In genomic region chr1:9538669-9539164, GRCh38 we compare ENCODE assay signal across 8 cellular contexts. TPM values are rescaled to one million over a fixed set of nuclear protein-coding genes. Genes with fewer than 3 reads are reported as not detected.
DNase-seq lines count a peak whose midpoint lies in the region; ATAC-seq and TF ChIP-seq lines count a peak whose summit lies in the region.

No MANE protein-coding gene starts in this region.

- peaks cover 4% of the 10 kb centered on the region for H3K9me3 Mint-ChIP-seq in T-helper 2 cell treated with Interferon-gamma antibody and Interleukin-4, amounts not matched to agents 5 μg/mL and 100 μg/mL, for 36 hours
- no peaks in the 10 kb centered on the region for H3K9me3 Mint-ChIP-seq in activated naive CD8-positive, alpha-beta T cell treated with anti-CD3 and anti-CD28 coated beads for 36 hours

- no peaks in the 10 kb centered on the region for H3K27me3 Mint-ChIP-seq in T-helper 2 cell treated with Interferon-gamma antibody and Interleukin-4, amounts not matched to agents 5 μg/mL and 100 μg/mL, for 36 hours (ENCODE audit: low read depth)
- no peaks in the 10 kb centered on the region for H3K27me3 Mint-ChIP-seq in activated naive CD8-positive, alpha-beta T cell treated with anti-CD3 and anti-CD28 coated beads for 36 hours

- H3K4me3 Mint-ChIP-seq in T-helper 2 cell treated with Interferon-gamma antibody and Interleukin-4, amounts not matched to agents 5 μg/mL and 100 μg/mL, for 36 hours, result peak overlapping the region; percentile 73
- H3K4me3 Mint-ChIP-seq in activated naive CD8-positive, alpha-beta T cell treated with anti-CD3 and anti-CD28 coated beads for 36 hours, result peak overlapping the region; percentile 64

- TF ChIP-seq POLR2A in right lobe of liver (IDR thresholded peaks at IDR 0.05) (no peak), suprapubic skin (IDR thresholded peaks at IDR 0.05) (no peak)

- TF ChIP-seq EP300 in suprapubic skin (IDR thresholded peaks at IDR 0.05), result no peak

- H3K4me3 ChIP-seq in right lobe of liver (peak overlapping the region; percentile 1 to 41 (median 38)), suprapubic skin (peak overlapping the region; percentile 80)

- no peaks in the 10 kb centered on the region for H3K36me3 ChIP-seq in right lobe of liver
- no peaks in the 10 kb centered on the region for H3K36me3 ChIP-seq in suprapubic skin

- H3K4me1 Mint-ChIP-seq in T-helper 2 cell treated with Interferon-gamma antibody and Interleukin-4, amounts not matched to agents 5 μg/mL and 100 μg/mL, for 36 hours (ENCODE audit: low read depth), result peaks cover 31% of the 10 kb centered on the region
- peaks cover 29% of the 10 kb centered on the region for H3K4me1 Mint-ChIP-seq in activated naive CD8-positive, alpha-beta T cell treated with anti-CD3 and anti-CD28 coated beads for 36 hours

- ATAC-seq in right lobe of liver, result peak in 1 of 4 donors; percentile 0
- ATAC-seq in GM21360 (IDR thresholded peaks at IDR 0.05; ENCODE audit: unreplicated experiment), result no peak

- DNase-seq in T-helper 2 cell treated with Interferon-gamma antibody and Interleukin-4, amounts not matched to agents 5 μg/mL and 100 μg/mL, for 36 hours (ENCODE audit: low spot score), result no peak
- no peak for DNase-seq in T-helper 2 cell
- DNase-seq in activated naive CD8-positive, alpha-beta T cell treated with anti-CD3 and anti-CD28 coated beads for 36 hours, result no peak
- peak in 2 of 3 donors; percentile 35 to 59 for DNase-seq in right lobe of liver
- no peak for DNase-seq in suprapubic skin (ENCODE audit: low spot score in 2 of 2)
- DNase-seq in UCSD-AML1 (lab: John Stamatoyannopoulos, UW; ENCODE audit: unreplicated experiment), result no peak
- DNase-seq in AML-193 (lab: John Stamatoyannopoulos, UW), result no peak

- peak overlapping the region; percentile 54 to 86 (median 82) for H3K27ac ChIP-seq in right lobe of liver
- peak overlapping the region; percentile 93 for H3K27ac ChIP-seq in suprapubic skin

- TF ChIP-seq CTCF in right lobe of liver (IDR thresholded peaks at IDR 0.05) (no peak), suprapubic skin (IDR thresholded peaks at IDR 0.05) (no peak)

- no peaks in the 10 kb centered on the region for H3K9me3 ChIP-seq in right lobe of liver
- H3K9me3 ChIP-seq in suprapubic skin, result no peaks in the 10 kb centered on the region

- H3K27me3 ChIP-seq in right lobe of liver (no peaks in the 10 kb centered on the region), suprapubic skin (no peaks in the 10 kb centered on the region)

- peaks cover 7% of the 10 kb centered on the region for H3K36me3 Mint-ChIP-seq in T-helper 2 cell treated with Interferon-gamma antibody and Interleukin-4, amounts not matched to agents 5 μg/mL and 100 μg/mL, for 36 hours (ENCODE audit: low read depth)
- peaks cover 15% of the 10 kb centered on the region for H3K36me3 Mint-ChIP-seq in activated naive CD8-positive, alpha-beta T cell treated with anti-CD3 and anti-CD28 coated beads for 36 hours

- WGBS in right lobe of liver (ENCODE audit: insufficient coverage, low coverage, low lambda C conversion rate, missing lambda C conversion rate), result 42% methylated on average over 12 of the region's 23 CpGs
- WGBS in suprapubic skin, result 85% methylated on average over 23 of the region's 23 CpGs

- peak overlapping the region; percentile 87 for H3K27ac Mint-ChIP-seq in T-helper 2 cell treated with Interferon-gamma antibody and Interleukin-4, amounts not matched to agents 5 μg/mL and 100 μg/mL, for 36 hours
- H3K27ac Mint-ChIP-seq in activated naive CD8-positive, alpha-beta T cell treated with anti-CD3 and anti-CD28 coated beads for 36 hours, result peak overlapping the region; percentile 79

- H3K4me1 ChIP-seq in right lobe of liver (peaks cover 0 to 45% (median 17%) of the 10 kb centered on the region in 4 donors), suprapubic skin (peaks cover 41% of the 10 kb centered on the region)

- intact Hi-C loops in right lobe of liver (cut with DNase I), result no loop called here

RNA-seq across cellular contexts. Expression of gene SLC25A33, which starts 0.5 kb away (rescaled TPM):
- 10 to 100 TPM; 11.1 to 13.2 TPM for total RNA-seq in activated naive CD8-positive, alpha-beta T cell treated with anti-CD3 and anti-CD28 coated beads for 36 hours
- total RNA-seq in right lobe of liver (10 to 100 TPM in 3 of 6 experiments, 1 to 10 TPM in 3; 3.5 to 26.5 (median 8.2) TPM), suprapubic skin (1 to 10 TPM; 2.3 to 9.7 (median 5.3) TPM)

RNA-seq across cellular contexts. Expression of gene TMEM201, which starts 50.0 kb away (rescaled TPM):
- total RNA-seq in activated naive CD8-positive, alpha-beta T cell treated with anti-CD3 and anti-CD28 coated beads for 36 hours, result 10 to 100 TPM; 31.6 to 32.2 TPM
- total RNA-seq in right lobe of liver (1 to 10 TPM; 1.6 to 5.8 (median 3.0) TPM), suprapubic skin (10 to 100 TPM; 11.6 to 14.6 (median 11.9) TPM)

Comparison
In these comparisons a context has a peak if more than half of its experiments do, and no peak if none do; other contexts are left out.
1. DNase-seq: peak in right lobe of liver (2 of 3); none in T-helper 2 cell treated with Interferon-gamma antibody and Interleukin-4, amounts not matched to agents 5 μg/mL and 100 μg/mL, for 36 hours (single experiment), T-helper 2 cell (0 of 5), activated naive CD8-positive, alpha-beta T cell treated with anti-CD3 and anti-CD28 coated beads for 36 hours (single experiment), suprapubic skin (0 of 2), UCSD-AML1 (single experiment) and AML-193 (0 of 2).